In genomic region chr3:19888428-19889152, GRCh38 we compare ENCODE assay signal across 12 cellular contexts. TPM values are rescaled to one million over a fixed set of nuclear protein-coding genes. Genes with fewer than 3 reads are reported as not detected.
A peak's percentile ranks its signal among the peaks of the same experiment; 100 is the strongest.
DNase-seq lines count a peak whose midpoint lies in the region; ATAC-seq and TF ChIP-seq lines count a peak whose summit lies in the region.
"Had no signal": no experiment of that assay in that cellular context is flagged by ENCODE, and none has a peak within 500 bp of the region (broad histone marks: within the 10 kb centered on the region; RNA-seq: fewer than 3 reads in every experiment).

No MANE protein-coding gene starts in this region.

- WGBS in heart right ventricle, 2 donors = 53 to 59% methylated on average over 5 of the region's 5 CpGs

- no peak overlapping the region for H3K4me3 Mint-ChIP-seq in nephron progenitor cell

- no peaks in the 10 kb centered on the region for H3K36me3 ChIP-seq in heart right ventricle
- H3K36me3 ChIP-seq: adrenal gland had no signal

- peak overlapping the region in 5 of 10 donors; percentile 3 to 30 (median 11) for H3K4me3 ChIP-seq in heart right ventricle
- peak overlapping the region; percentile 10 for H3K4me3 ChIP-seq in epithelial cell of esophagus (ENCODE audit: low read length)

- DNase-seq in left ventricle myocardium superior (no peak), heart right ventricle (no peak), epithelial cell of esophagus (ENCODE audit: low read depth) (no peak), nephron progenitor cell (no peak), NOMO-1 treated with DMSO at 0.1 percent for 48 hours (lab: John Stamatoyannopoulos, UW; ENCODE audit: unreplicated experiment) (no peak), NCI-H2196 (lab: John Stamatoyannopoulos, UW; ENCODE audit: unreplicated experiment) (no peak)
- DNase-seq: GF-D8 had no signal

- no peak for TF ChIP-seq CTCF in heart right ventricle (IDR thresholded peaks at IDR 0.05)
- TF ChIP-seq CTCF in epithelial cell of esophagus (IDR thresholded peaks at IDR 0.05; ENCODE audit: insufficient read depth, low read depth, low read length, missing control alignments) = no peak
- no peak for TF ChIP-seq CTCF in nephron progenitor cell (IDR thresholded peaks at IDR 0.05)

- no peaks in the 10 kb centered on the region for H3K9me3 ChIP-seq in heart right ventricle
- H3K9me3 ChIP-seq: adrenal gland had no signal

- peak overlapping the region in 5 of 10 donors; percentile 3 to 60 (median 30) for H3K27ac ChIP-seq in heart right ventricle
- H3K27ac ChIP-seq: KMS-11 had no signal

- peaks cover 9% of the 10 kb centered on the region for H3K27me3 Mint-ChIP-seq in nephron progenitor cell (ENCODE audit: low read depth, poor library complexity)

- H3K36me3 Mint-ChIP-seq in nephron progenitor cell (ENCODE audit: low read depth) = no peaks in the 10 kb centered on the region

- H3K27ac Mint-ChIP-seq in nephron progenitor cell = peak overlapping the region; percentile 20

- intact Hi-C loops in left ventricle myocardium superior (cut with micrococcal nuclease) = loop anchor here (5.0 kb wide), 1 partner anchor 249 kb away; no protein-coding TSS in a partner anchor
- intact Hi-C loops in heart right ventricle (cut with DNase I) = loop anchor here in 6 of 10 donors (2.0 to 10.0 kb wide), 8 partner anchors 58 to 299 kb away; partner anchors contain the start of genes KAT2B (in 3 of the 6), RAB5A (in 2 of the 6) and SGO1 (in 2 of the 6)

- ATAC-seq in left ventricle myocardium superior = peak; percentile 33
- ATAC-seq in heart right ventricle = no peak
- ATAC-seq in GM18867 (IDR thresholded peaks at IDR 0.05; ENCODE audit: unreplicated experiment) = no peak
- ATAC-seq in HG03095 (IDR thresholded peaks at IDR 0.05; ENCODE audit: unreplicated experiment) = no peak

- no peaks in the 10 kb centered on the region for H3K9me3 Mint-ChIP-seq in nephron progenitor cell

- H3K4me1 Mint-ChIP-seq in nephron progenitor cell = peaks cover 16% of the 10 kb centered on the region

- H3K27me3 ChIP-seq in heart right ventricle = no peaks in the 10 kb centered on the region
- H3K27me3 ChIP-seq: adrenal gland had no signal

- H3K4me1 ChIP-seq in heart right ventricle = peaks cover 0 to 26% (median 13%) of the 10 kb centered on the region in 9 donors

RNA-seq across cellular contexts. Expression of gene EFHB, which starts 45.4 kb away (rescaled TPM):
- total RNA-seq in left ventricle myocardium superior = not detected
- under 1 TPM in 8 of 10 donors, not detected in 2; 0.34 to 0.94 (median 0.64) TPM for total RNA-seq in heart right ventricle
- 1 to 10 TPM in 1 of 2 donors, under 1 TPM in 1; 0.19 to 1.6 TPM for polyA plus RNA-seq in heart right ventricle
- total RNA-seq: glomerular endothelial cell had no signal

RNA-seq across cellular contexts. Expression of gene RAB5A, which starts 58.3 kb away (rescaled TPM):
- total RNA-seq in left ventricle myocardium superior (52.2 TPM), heart right ventricle (10 to 100 TPM; 52.2 to 80.9 (median 66.9) TPM)
- polyA plus RNA-seq in heart right ventricle = 10 to 100 TPM; 33.9 to 41.3 TPM
